Comparison of ENCODE assay signal across 8 cellular contexts in genomic region chrX:53831662-53832635, GRCh38.
DNase-seq lines count a peak whose midpoint lies in the region; ATAC-seq and TF ChIP-seq lines count a peak whose summit lies in the region.

No MANE protein-coding gene starts in this region.

- TF ChIP-seq RAD21 in neural cell (conservative IDR thresholded peaks at IDR 0.05): peak; percentile 70

- intact Hi-C loops in sigmoid colon (cut with DNase I): no loop called here

- H3K9me3 ChIP-seq in neural cell (ENCODE audit: low read length) (no peaks in the 10 kb centered on the region), sigmoid colon (no peaks in the 10 kb centered on the region)

- DNase-seq in Daoy (ENCODE audit: low read depth): peak; percentile 21
- peak; percentile 55 for DNase-seq in NAMALWA (ENCODE audit: low spot score)
- DNase-seq in activated CD4-positive, CD25-positive, alpha-beta regulatory T cell treated with anti-CD3 and anti-CD28 coated beads, Interleukin-2, amount 50 U/mL, for 16 hours (ENCODE audit: low read depth, low spot score): peak; percentile 1
- DNase-seq in effector CD4-positive, alpha-beta T cell: peak; percentile 21
- no peak for DNase-seq in sigmoid colon
- DNase-seq in DMS79 (lab: John Stamatoyannopoulos, UW): no peak

- TF ChIP-seq CTCF in neural cell (IDR thresholded peaks at IDR 0.05; ENCODE audit: poor library complexity, severe bottlenecking): peak; percentile 60
- peak in 1 of 4 experiments; percentile 16 for TF ChIP-seq CTCF in sigmoid colon (IDR thresholded peaks at IDR 0.05)

- H3K36me3 ChIP-seq in neural cell (ENCODE audit: insufficient read depth, low read length): no peaks in the 10 kb centered on the region
- H3K36me3 ChIP-seq in sigmoid colon: no peaks in the 10 kb centered on the region

- H3K79me2 ChIP-seq in neural cell (replicated peaks; ENCODE audit: insufficient read depth, low read length): no peaks in the 10 kb centered on the region

- no peak overlapping the region for H2AFZ ChIP-seq in neural cell (ENCODE audit: low read depth, low read length)

- no peak for TF ChIP-seq POLR2A in sigmoid colon (IDR thresholded peaks at IDR 0.05)

- H3K4me1 ChIP-seq in sigmoid colon: no peaks in the 10 kb centered on the region

- no peak overlapping the region for H3K4me2 ChIP-seq in neural cell (ENCODE audit: low read length)

- peak; percentile 86 for ATAC-seq in GM21529 (IDR thresholded peaks at IDR 0.05; ENCODE audit: unreplicated experiment)

- no peaks in the 10 kb centered on the region for H3F3A ChIP-seq in neural cell (ENCODE audit: insufficient read depth, low read length, poor library complexity, severe bottlenecking)

- H3K27ac ChIP-seq in neural cell (ENCODE audit: low read length) (no peak overlapping the region), sigmoid colon (no peak overlapping the region)

- no peak overlapping the region for H3K4me3 ChIP-seq in neural cell (ENCODE audit: low read length)
- H3K4me3 ChIP-seq in sigmoid colon: no peak overlapping the region

- no peaks in the 10 kb centered on the region for H3K9me2 ChIP-seq in neural cell (ENCODE audit: insufficient read depth, low read length)

- whole genome bisulfite sequencing in sigmoid colon, 2 donors: 37 to 43% methylated on average over 8 of the region's 8 CpGs

- H4K20me1 ChIP-seq in neural cell (ENCODE audit: insufficient read depth): no peaks in the 10 kb centered on the region

- H3K27me3 ChIP-seq in neural cell (ENCODE audit: insufficient read depth, low read depth, low read length) (no peaks in the 10 kb centered on the region), sigmoid colon (no peaks in the 10 kb centered on the region)

- no peak for TF ChIP-seq EP300 in neural cell (conservative IDR thresholded peaks at IDR 0.05; ENCODE audit: poor library complexity, severe bottlenecking)
- no peak for TF ChIP-seq EP300 in sigmoid colon (IDR thresholded peaks at IDR 0.05)

- no peak overlapping the region for H3K9ac ChIP-seq in neural cell (ENCODE audit: low read length)

TF ChIP-seq in neural cell, 6 proteins besides CTCF, POLR2A, EP300 and RAD21:
- no peak for TF ChIP-seq EZH2 (IDR thresholded peaks at IDR 0.05; ENCODE audit: borderline replicate concordance, insufficient read depth, low read length, poor library complexity, severe bottlenecking)
- TF ChIP-seq POLR2AphosphoS5 (IDR thresholded peaks at IDR 0.05): no peak
- TF ChIP-seq TAF1 (IDR thresholded peaks at IDR 0.05; ENCODE audit: low read depth): no peak
- peak; percentile 72 for TF ChIP-seq SMC3 (conservative IDR thresholded peaks at IDR 0.05; ENCODE audit: poor library complexity)
- no peak for TF ChIP-seq REST (IDR thresholded peaks at IDR 0.05; ENCODE audit: borderline replicate concordance)
- no peak for TF ChIP-seq MXI1 (conservative IDR thresholded peaks at IDR 0.05; ENCODE audit: poor library complexity, severe bottlenecking)

Comparison
In these comparisons a context has a peak if more than half of its experiments do, and no peak if none do; other contexts are left out.
1. DNase-seq: peak in Daoy (single experiment), NAMALWA (single experiment), activated CD4-positive, CD25-positive, alpha-beta regulatory T cell treated with anti-CD3 and anti-CD28 coated beads, Interleukin-2, amount 50 U/mL, for 16 hours (single experiment) and effector CD4-positive, alpha-beta T cell (single experiment); none in sigmoid colon (single experiment) and DMS79 (single experiment).